ENCODE assay signal across 8 cellular contexts in genomic region chr20:35992713-35993335, GRCh38. TPM values are rescaled to one million over a fixed set of nuclear protein-coding genes. Genes with fewer than 3 reads are reported as not detected.
DNase-seq lines count a peak whose midpoint lies in the region; ATAC-seq, FAIRE-seq and TF ChIP-seq lines count a peak whose summit lies in the region.

No MANE protein-coding gene starts in this region.

- H3K4me1 ChIP-seq in GM23338 (ENCODE audit: insufficient read depth), result peaks cover 8% of the 10 kb centered on the region
- no peaks in the 10 kb centered on the region for H3K4me1 ChIP-seq in HepG2 (ENCODE audit: insufficient read depth, low read length)

- H3K36me3 Mint-ChIP-seq in GM23338 (ENCODE audit: low read depth), result no peaks in the 10 kb centered on the region

- in situ Hi-C loops in HepG2 (cut with HindIII; ENCODE audit: extremely low pct_ligation_motif_present, low pct_unique_long_range_greater_than_20kb), result loop anchor here (5.0 kb wide), 1 partner anchor 204 kb away; no protein-coding TSS in a partner anchor

- POLR2A ChIA-PET in HepG2 (lab: Yijun Ruan, JAX), result interaction anchor here (0.6 to 4.5 kb wide), 4 partner anchors 11 to 146 kb away, joined by 3 to 32 read pairs (median 10); partner anchors contain the start of gene SCAND1

- CTCF ChIA-PET in HepG2 (lab: Yijun Ruan, JAX; ENCODE audit: low intra/inter-chr PET ratio, low total read pairs), result interaction anchor here (1.4 to 7.4 kb wide), 3 partner anchors 38 to 206 kb away, joined by 7 to 259 read pairs (median 34); partner anchors contain the start of gene SCAND1

- H4K20me1 ChIP-seq in GM23338 (replicated peaks; ENCODE audit: insufficient read depth), result no peaks in the 10 kb centered on the region
- no peaks in the 10 kb centered on the region for H4K20me1 ChIP-seq in HepG2 (ENCODE audit: insufficient read depth, low read length)

- no peaks in the 10 kb centered on the region for H3F3A ChIP-seq in GM23338 (replicated peaks; ENCODE audit: low read depth)

- peak; percentile 74 for FAIRE-seq in HepG2 (lab: Jason Lieb, UNC)

- no TSS peak for BruUV-seq in HepG2 (replicated peaks; lab: Mats Ljungman, UMichigan)

- H3K27me3 ChIP-seq in GM23338 (ENCODE audit: insufficient read depth) (no peaks in the 10 kb centered on the region), HepG2 (ENCODE audit: control insufficient read depth in 1 of 2, insufficient read depth in 2 of 2, low read length in 2 of 2) (no peaks in the 10 kb centered on the region)

- H2AFZ ChIP-seq in GM23338 (peak overlapping the region; percentile 89; the same call in 1 of the 2 replicates), HepG2 (ENCODE audit: low read length) (no peak overlapping the region)

- intact Hi-C loops in HepG2 (cut with micrococcal nuclease; ENCODE audit: unreplicated experiment), result loop anchor here (1.0 to 10.0 kb wide), 2 partner anchors 206 to 442 kb away; no protein-coding TSS in a partner anchor

- no peak for TF ChIP-seq EP300 in HepG2 (IDR thresholded peaks at IDR 0.05; ENCODE audit: low read depth in 2 of 2, low read length in 2 of 2)
- no peak for TF ChIP-seq EP300 in HepG2 (CRISPR knock-in tag; IDR thresholded peaks at IDR 0.05; ENCODE audit: borderline replicate concordance)

- no peaks in the 10 kb centered on the region for H3K36me3 ChIP-seq in GM23338 (ENCODE audit: insufficient read depth)
- no peaks in the 10 kb centered on the region for H3K36me3 ChIP-seq in HepG2 (replicated peaks in 1 of 2; ENCODE audit: control insufficient read depth in 1 of 2, insufficient read depth in 2 of 2, low read length in 2 of 2)

- H3K4me1 Mint-ChIP-seq in GM23338, result peaks cover 9% of the 10 kb centered on the region

- H3K9me3 ChIP-seq in HepG2 (ENCODE audit: low read length), result no peaks in the 10 kb centered on the region

- H3K4me3 ChIP-seq in GM23338, result no peak overlapping the region
- no peak overlapping the region for H3K4me3 ChIP-seq in HepG2 (replicated peaks in 1 of 3; ENCODE audit: insufficient read depth in 1 of 3, low read depth in 2 of 3, low read length in 3 of 3)

- peaks cover 2% of the 10 kb centered on the region for H3K27me3 Mint-ChIP-seq in GM23338 (ENCODE audit: insufficient read depth, low read depth, poor library complexity)

- no peak overlapping the region for H3K27ac ChIP-seq in GM23338 (ENCODE audit: low read depth)
- no peak overlapping the region for H3K27ac ChIP-seq in HepG2 (ENCODE audit: extremely low read length, insufficient read depth, low read length)

- no peak overlapping the region for H3K9ac ChIP-seq in HepG2 (ENCODE audit: insufficient read depth, low read depth, low read length)

- peak; percentile 63 for TF ChIP-seq RAD21 in HepG2 (CRISPR knock-in tag; IDR thresholded peaks at IDR 0.05)

- TF ChIP-seq POLR2A in HepG2 (IDR thresholded peaks at IDR 0.05; ENCODE audit: insufficient read depth in 1 of 2, low read depth in 2 of 2, low read length in 2 of 2), result no peak

- DNase-seq in AG09319 (ENCODE audit: extremely low read depth, low read depth), result no peak
- DNase-seq in GM23338 (ENCODE audit: low spot score), result peak; percentile 85
- DNase-seq in NCI-H345 treated with DMSO at 0.1 percent for 48 hours (lab: John Stamatoyannopoulos, UW; ENCODE audit: unreplicated experiment), result peak; percentile 78
- peak; percentile 14 to 27 for DNase-seq in activated CD4-positive, alpha-beta T cell treated with anti-CD3 and anti-CD28 coated beads for 24 hours (ENCODE audit: low read depth in 2 of 2)
- DNase-seq in dedifferentiated amniotic fluid mesenchymal stem cell (ENCODE audit: extremely low spot score), result peak; percentile 72
- DNase-seq in HepG2 (ENCODE audit: low spot score), result peak; percentile 81
- DNase-seq in stimulated activated CD8-positive, alpha-beta memory T cell treated with anti-CD3 and anti-CD28 coated beads, Interleukin-12 subunit alpha, Interleukin-12 subunit beta, amount 100 ng/mL, for 4 hours (ENCODE audit: low read depth), result peak; percentile 6

- no peak overlapping the region for H3K27ac Mint-ChIP-seq in GM23338

- H3K9me3 Mint-ChIP-seq in GM23338, result no peaks in the 10 kb centered on the region; the same call in 2 of the 3 replicates

- H3K4me3 Mint-ChIP-seq in GM23338, result no peak overlapping the region

- no peaks in the 10 kb centered on the region for H3K9me2 ChIP-seq in GM23338 (ENCODE audit: insufficient read depth)

- ATAC-seq in GM23338 (peak; percentile 62), HepG2 (peak; percentile 82), GM18861 (IDR thresholded peaks at IDR 0.05; ENCODE audit: unreplicated experiment) (no peak)

- H3K79me2 ChIP-seq in GM23338 (replicated peaks; ENCODE audit: insufficient read depth) (no peaks in the 10 kb centered on the region), HepG2 (ENCODE audit: insufficient read depth, low read length) (no peaks in the 10 kb centered on the region)

- WGBS in HepG2 (ENCODE audit: low lambda C conversion rate), result 5% methylated on average over 6 of the region's 6 CpGs

- H3K4me2 ChIP-seq in GM23338 (peak overlapping the region; percentile 46; the same call in 1 of the 2 replicates), HepG2 (ENCODE audit: low read depth, low read length) (no peak overlapping the region)

- TF ChIP-seq CTCF in AG09319 (IDR thresholded peaks at IDR 0.05; ENCODE audit: low read depth, low read length) (peak; percentile 84), GM23338 (conservative IDR thresholded peaks at IDR 0.05; ENCODE audit: low read depth in 2 of 2) (peak; percentile 76 to 86), HepG2 (CRISPR knock-in tag; IDR thresholded peaks at IDR 0.05) (peak; percentile 84)

TF ChIP-seq in GM23338, 12 proteins besides CTCF, POLR2A, EP300 and RAD21 (continues in another document):
- TF ChIP-seq STAT1 (IDR thresholded peaks at IDR 0.05; ENCODE audit: unreplicated experiment), result no peak
- no peak for TF ChIP-seq ZNF331 (CRISPR knock-in tag; IDR thresholded peaks at IDR 0.05; ENCODE audit: low read depth)
- no peak for TF ChIP-seq EZH2phosphoT487 (IDR thresholded peaks at IDR 0.05; ENCODE audit: unreplicated experiment)

TF ChIP-seq in HepG2, 621 proteins besides CTCF, POLR2A, EP300 and RAD21 (continues in another document):
- TF ChIP-seq ZFP1 (CRISPR knock-in tag; IDR thresholded peaks at IDR 0.05), result no peak

RNA-seq across cellular contexts. Expression of gene CNBD2, which starts 24.4 kb away (rescaled TPM):
- 2.7 TPM in 1 of 2 replicates, not detected in the other for total RNA-seq in GM23338 (2014; rRNA removed; shearing (Covaris generic))
- polyA plus RNA-seq in GM23338 (2016; fragmentation: Nextera tagmentation; extraction: Ambion mirVana) (not detected in 2 replicates), HepG2 (2011; rRNA removed) (22.8 and 23.4 TPM in 2 replicates)
- total RNA-seq in HepG2 (2016; rRNA removed; fragmentation: Illumina TruSeq; extraction: Trizol), result 12.4 and 13.8 TPM in 2 replicates
- total RNA-seq in HepG2 (2016; cell fraction: cytosol; rRNA removed; fragmentation: Illumina TruSeq; extraction: Trizol; ENCODE audit: low read depth), result 12.1 and 21.0 TPM in 2 replicates
- 12.3 and 13.6 TPM in 2 replicates for total RNA-seq in HepG2 (2016; cell fraction: insoluble cytoplasmic fraction; rRNA removed; fragmentation: Illumina TruSeq; extraction: Trizol)
- 17.3 and 23.9 TPM in 2 replicates for total RNA-seq in HepG2 (2016; cell fraction: membrane; rRNA removed; fragmentation: Illumina TruSeq; extraction: Trizol)
- 10.0 and 11.4 TPM in 2 replicates for total RNA-seq in HepG2 (2016; cell fraction: nucleus; rRNA removed; fragmentation: Illumina TruSeq; extraction: Trizol)
- 21.1 and 24.5 TPM in 2 replicates for polyA plus RNA-seq in HepG2 (2011; cell fraction: cytosol; rRNA removed)
- 18.7 and 23.9 TPM in 2 replicates for polyA plus RNA-seq in HepG2 (2011; cell fraction: nucleus; rRNA removed)
- 12.3 and 14.5 TPM in 2 replicates for polyA plus RNA-seq in HepG2 (2012)
- 19.5 and 24.0 TPM in 2 replicates for polyA plus RNA-seq in HepG2 (2016; cell fraction: cytosol; fragmentation: Illumina TruSeq; extraction: Trizol; ENCODE audit: low read depth)
- polyA plus RNA-seq in HepG2 (2016; cell fraction: insoluble cytoplasmic fraction; fragmentation: Illumina TruSeq; extraction: Trizol; ENCODE audit: low read depth), result 15.6 and 19.5 TPM in 2 replicates
- 18.5 and 22.3 TPM in 2 replicates for polyA plus RNA-seq in HepG2 (2016; cell fraction: membrane; fragmentation: Illumina TruSeq; extraction: Trizol; ENCODE audit: low read depth)
- polyA plus RNA-seq in HepG2 (2016; cell fraction: nucleus; fragmentation: Illumina TruSeq; extraction: Trizol; ENCODE audit: insufficient read depth, low read depth), result 16.4 and 20.6 TPM in 2 replicates
- polyA minus RNA-seq in HepG2 (2011; rRNA and poly(A)+ RNA removed; ENCODE audit: low replicate concordance), result 2.0 and 5.3 TPM in 2 replicates
- polyA minus RNA-seq in HepG2 (2011; cell fraction: cytosol; rRNA and poly(A)+ RNA removed), result 4.2 and 5.2 TPM in 2 replicates
- polyA minus RNA-seq in HepG2 (2011; cell fraction: nucleus; rRNA and poly(A)+ RNA removed), result 7.7 and 8.5 TPM in 2 replicates

RNA-seq across cellular contexts. Expression of gene SCAND1, which starts 38.5 kb away (rescaled TPM):
- total RNA-seq in GM23338 (2014; rRNA removed; shearing (Covaris generic)), result 114 and 118 TPM in 2 replicates
- polyA plus RNA-seq in GM23338 (2016; fragmentation: Nextera tagmentation; extraction: Ambion mirVana) (245 and 256 TPM in 2 replicates), HepG2 (2011; rRNA removed) (19.3 and 25.5 TPM in 2 replicates)
- 86.3 and 109 TPM in 2 replicates for total RNA-seq in HepG2 (2016; rRNA removed; fragmentation: Illumina TruSeq; extraction: Trizol)
- 35.8 and 45.6 TPM in 2 replicates for total RNA-seq in HepG2 (2016; cell fraction: cytosol; rRNA removed; fragmentation: Illumina TruSeq; extraction: Trizol; ENCODE audit: low read depth)
- 84.6 and 104 TPM in 2 replicates for total RNA-seq in HepG2 (2016; cell fraction: insoluble cytoplasmic fraction; rRNA removed; fragmentation: Illumina TruSeq; extraction: Trizol)
- 37.7 and 45.1 TPM in 2 replicates for total RNA-seq in HepG2 (2016; cell fraction: membrane; rRNA removed; fragmentation: Illumina TruSeq; extraction: Trizol)
- 33.5 and 37.6 TPM in 2 replicates for total RNA-seq in HepG2 (2016; cell fraction: nucleus; rRNA removed; fragmentation: Illumina TruSeq; extraction: Trizol)
- polyA plus RNA-seq in HepG2 (2011; cell fraction: cytosol; rRNA removed), result 23.9 and 54.3 TPM in 2 replicates
- 51.9 and 57.0 TPM in 2 replicates for polyA plus RNA-seq in HepG2 (2011; cell fraction: nucleus; rRNA removed)
- 21.2 and 23.7 TPM in 2 replicates for polyA plus RNA-seq in HepG2 (2012)
- polyA plus RNA-seq in HepG2 (2016; cell fraction: cytosol; fragmentation: Illumina TruSeq; extraction: Trizol; ENCODE audit: low read depth), result 35.0 and 35.6 TPM in 2 replicates
- polyA plus RNA-seq in HepG2 (2016; cell fraction: insoluble cytoplasmic fraction; fragmentation: Illumina TruSeq; extraction: Trizol; ENCODE audit: low read depth), result 80.7 and 95.3 TPM in 2 replicates
- 26.0 and 27.7 TPM in 2 replicates for polyA plus RNA-seq in HepG2 (2016; cell fraction: membrane; fragmentation: Illumina TruSeq; extraction: Trizol; ENCODE audit: low read depth)
- polyA plus RNA-seq in HepG2 (2016; cell fraction: nucleus; fragmentation: Illumina TruSeq; extraction: Trizol; ENCODE audit: insufficient read depth, low read depth), result 59.0 and 66.7 TPM in 2 replicates
- 4.2 and 28.6 TPM in 2 replicates for polyA minus RNA-seq in HepG2 (2011; rRNA and poly(A)+ RNA removed; ENCODE audit: low replicate concordance)
- polyA minus RNA-seq in HepG2 (2011; cell fraction: cytosol; rRNA and poly(A)+ RNA removed), result 37.4 and 37.9 TPM in 2 replicates
- 10.8 and 19.3 TPM in 2 replicates for polyA minus RNA-seq in HepG2 (2011; cell fraction: nucleus; rRNA and poly(A)+ RNA removed)
